2 cellular contexts compared by ENCODE assay signal in the genomic region with DNA sequence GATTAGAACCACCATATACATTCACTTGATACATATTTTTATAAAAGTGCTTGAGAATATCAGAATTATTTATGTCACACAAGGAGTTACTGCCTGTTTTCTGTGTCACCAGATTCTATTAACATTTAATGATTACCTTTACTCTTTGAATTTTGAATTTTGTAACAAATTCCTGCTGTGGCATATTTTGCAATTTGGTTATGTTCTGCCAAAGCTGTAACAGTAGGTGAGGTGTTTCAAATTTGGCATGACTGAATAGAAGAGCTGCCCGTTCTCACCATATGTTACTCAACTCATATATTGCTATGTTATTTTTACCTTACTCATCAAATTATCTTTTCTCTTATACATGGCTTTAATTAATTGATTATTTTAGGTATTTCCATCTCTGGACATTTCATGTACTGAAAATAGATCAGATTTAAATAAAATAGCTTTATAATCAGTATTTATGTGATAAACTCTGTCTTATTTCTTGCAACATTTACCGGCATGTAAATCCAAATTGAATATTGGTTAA.
TF ChIP-seq lines count a peak whose summit lies in the region.

No MANE protein-coding gene starts in this region.

TF ChIP-seq in A549, 52 proteins besides CTCF, POLR2A, EP300 and RAD21:
- TF ChIP-seq, protein P1, sequence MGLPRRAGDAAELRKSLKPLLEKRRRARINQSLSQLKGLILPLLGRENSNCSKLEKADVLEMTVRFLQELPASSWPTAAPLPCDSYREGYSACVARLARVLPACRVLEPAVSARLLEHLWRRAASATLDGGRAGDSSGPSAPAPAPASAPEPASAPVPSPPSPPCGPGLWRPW (IDR thresholded peaks at IDR 0.05): no peak
- peak; percentile 63 for TF ChIP-seq MAFK (IDR thresholded peaks at IDR 0.05; ENCODE audit: partially characterized antibody)
- TF ChIP-seq HOXA7 (CRISPR knock-in tag; IDR thresholded peaks at IDR 0.05): no peak
- no peak for TF ChIP-seq ESRRA (IDR thresholded peaks at IDR 0.05; ENCODE audit: borderline replicate concordance, low read length)
- TF ChIP-seq, protein P2, sequence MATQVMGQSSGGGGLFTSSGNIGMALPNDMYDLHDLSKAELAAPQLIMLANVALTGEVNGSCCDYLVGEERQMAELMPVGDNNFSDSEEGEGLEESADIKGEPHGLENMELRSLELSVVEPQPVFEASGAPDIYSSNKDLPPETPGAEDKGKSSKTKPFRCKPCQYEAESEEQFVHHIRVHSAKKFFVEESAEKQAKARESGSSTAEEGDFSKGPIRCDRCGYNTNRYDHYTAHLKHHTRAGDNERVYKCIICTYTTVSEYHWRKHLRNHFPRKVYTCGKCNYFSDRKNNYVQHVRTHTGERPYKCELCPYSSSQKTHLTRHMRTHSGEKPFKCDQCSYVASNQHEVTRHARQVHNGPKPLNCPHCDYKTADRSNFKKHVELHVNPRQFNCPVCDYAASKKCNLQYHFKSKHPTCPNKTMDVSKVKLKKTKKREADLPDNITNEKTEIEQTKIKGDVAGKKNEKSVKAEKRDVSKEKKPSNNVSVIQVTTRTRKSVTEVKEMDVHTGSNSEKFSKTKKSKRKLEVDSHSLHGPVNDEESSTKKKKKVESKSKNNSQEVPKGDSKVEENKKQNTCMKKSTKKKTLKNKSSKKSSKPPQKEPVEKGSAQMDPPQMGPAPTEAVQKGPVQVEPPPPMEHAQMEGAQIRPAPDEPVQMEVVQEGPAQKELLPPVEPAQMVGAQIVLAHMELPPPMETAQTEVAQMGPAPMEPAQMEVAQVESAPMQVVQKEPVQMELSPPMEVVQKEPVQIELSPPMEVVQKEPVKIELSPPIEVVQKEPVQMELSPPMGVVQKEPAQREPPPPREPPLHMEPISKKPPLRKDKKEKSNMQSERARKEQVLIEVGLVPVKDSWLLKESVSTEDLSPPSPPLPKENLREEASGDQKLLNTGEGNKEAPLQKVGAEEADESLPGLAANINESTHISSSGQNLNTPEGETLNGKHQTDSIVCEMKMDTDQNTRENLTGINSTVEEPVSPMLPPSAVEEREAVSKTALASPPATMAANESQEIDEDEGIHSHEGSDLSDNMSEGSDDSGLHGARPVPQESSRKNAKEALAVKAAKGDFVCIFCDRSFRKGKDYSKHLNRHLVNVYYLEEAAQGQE (IDR thresholded peaks at IDR 0.05): no peak
- no peak for TF ChIP-seq SMC3 (IDR thresholded peaks at IDR 0.05)
TF ChIP-seq in A549: peak in this region for 1.

TF ChIP-seq in H1, 55 proteins besides CTCF, POLR2A, EP300 and RAD21:
- TF ChIP-seq RXRA (IDR thresholded peaks at IDR 0.05; ENCODE audit: insufficient read depth, low read depth, low read length): no peak
- TF ChIP-seq TAF7 (optimal IDR thresholded peaks at IDR 0.05; ENCODE audit: borderline replicate concordance, low read depth, low read length): no peak
- no peak for TF ChIP-seq TBP (IDR thresholded peaks at IDR 0.05; ENCODE audit: low read depth, low read length)
- TF ChIP-seq, protein P3, sequence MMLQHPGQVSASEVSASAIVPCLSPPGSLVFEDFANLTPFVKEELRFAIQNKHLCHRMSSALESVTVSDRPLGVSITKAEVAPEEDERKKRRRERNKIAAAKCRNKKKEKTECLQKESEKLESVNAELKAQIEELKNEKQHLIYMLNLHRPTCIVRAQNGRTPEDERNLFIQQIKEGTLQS (IDR thresholded peaks at IDR 0.05; ENCODE audit: insufficient read depth, low read depth, low read length): no peak
- no peak for TF ChIP-seq CHD2 (IDR thresholded peaks at IDR 0.05; ENCODE audit: low read length)
- TF ChIP-seq SIRT6 (IDR thresholded peaks at IDR 0.05; ENCODE audit: low read length): no peak
- TF ChIP-seq MAFK (IDR thresholded peaks at IDR 0.05; ENCODE audit: low read depth, low read length): peak; percentile 23; the same call in 1 of the 2 replicates
